In the genomic region with DNA sequence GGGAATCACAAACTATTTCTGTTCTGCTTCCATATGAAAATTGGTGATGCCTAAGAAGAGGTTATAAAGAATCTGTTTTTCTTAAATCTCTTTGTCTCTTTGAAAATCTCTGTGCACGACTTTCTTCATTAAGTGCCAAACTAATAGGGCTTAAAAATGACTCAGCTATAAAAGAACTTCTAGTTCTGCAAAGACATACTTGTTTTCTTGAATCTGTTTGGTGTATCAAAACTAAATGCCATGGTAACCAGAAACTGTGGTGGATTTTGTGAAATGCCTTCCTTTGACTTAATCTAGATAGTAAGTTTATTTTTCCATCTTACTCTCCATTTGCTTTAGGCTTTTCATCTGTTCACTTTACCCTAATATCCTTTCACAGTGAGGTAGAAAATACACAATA, we compare ENCODE assay signal across 19 cellular contexts.
DNase-seq lines count a peak whose midpoint lies in the region; ATAC-seq, FAIRE-seq and TF ChIP-seq lines count a peak whose summit lies in the region.
"Had no signal": no experiment of that assay in that cellular context is flagged by ENCODE, and none has a peak within 500 bp of the region (broad histone marks: within the 10 kb centered on the region; RNA-seq: fewer than 3 reads in every experiment).

No MANE protein-coding gene starts in this region.

- no peaks in the 10 kb centered on the region for H4K20me1 ChIP-seq in osteoblast (ENCODE audit: insufficient read depth, low read length)

- H3K4me3 ChIP-seq in BJ (ENCODE audit: low read depth, low read length) (no peak overlapping the region), osteoblast (ENCODE audit: insufficient read depth, low read length) (no peak overlapping the region)
- H3K4me3 ChIP-seq: body of pancreas, tibial nerve had no signal

- H3K36me3 ChIP-seq in BJ (ENCODE audit: control insufficient read depth, insufficient read depth, low read length) (no peaks in the 10 kb centered on the region), osteoblast (ENCODE audit: insufficient read depth, low read length) (no peaks in the 10 kb centered on the region)

- H3K9me3 ChIP-seq in osteoblast (ENCODE audit: low read depth, low read length): no peaks in the 10 kb centered on the region
- H3K9me3 ChIP-seq: body of pancreas, tibial nerve had no signal

- H3K27ac ChIP-seq in osteoblast (ENCODE audit: low read depth, low read length): no peak overlapping the region
- H3K27ac ChIP-seq: body of pancreas had no signal

- ATAC-seq in GM21367 (IDR thresholded peaks at IDR 0.05; ENCODE audit: unreplicated experiment): no peak
- ATAC-seq: activated T-cell treated with anti-CD3 and anti-CD28 coated beads, Interleukin-2, amount 50 U/mL, for 4 hours; body of pancreas had no signal

- H3K4me2 ChIP-seq in osteoblast (ENCODE audit: insufficient read depth, low read length): no peak overlapping the region

- no peaks in the 10 kb centered on the region for H3K79me2 ChIP-seq in osteoblast (ENCODE audit: insufficient read depth, low read length)

- no peaks in the 10 kb centered on the region for H3K27me3 Mint-ChIP-seq in glutamatergic neuron (ENCODE audit: unreplicated experiment)
- H3K27me3 Mint-ChIP-seq in activated naive CD8-positive, alpha-beta T cell treated with anti-CD3 and anti-CD28 coated beads for 36 hours: no peaks in the 10 kb centered on the region
- H3K27me3 Mint-ChIP-seq: activated CD4-positive, alpha-beta T cell treated with anti-CD3 and anti-CD28 coated beads, Interleukin-2, amount 10 ng/mL, durations not matched to agents 24 days and 14 days had no signal

- CTCF ChIA-PET in BJ (lab: Yijun Ruan, JAX): interaction anchor here (1.1 kb wide), 1 partner anchor 1074 kb away, joined by 3 read pairs; no protein-coding TSS in a partner anchor

- no peaks in the 10 kb centered on the region for H3K4me1 ChIP-seq in osteoblast (ENCODE audit: insufficient read depth, low read length)

- no peaks in the 10 kb centered on the region for H3K36me3 Mint-ChIP-seq in glutamatergic neuron (ENCODE audit: unreplicated experiment)
- no peaks in the 10 kb centered on the region for H3K36me3 Mint-ChIP-seq in activated naive CD8-positive, alpha-beta T cell treated with anti-CD3 and anti-CD28 coated beads for 36 hours
- H3K36me3 Mint-ChIP-seq: CD4-positive, alpha-beta memory T cell had no signal

- no peak overlapping the region for H3K27ac Mint-ChIP-seq in glutamatergic neuron (ENCODE audit: unreplicated experiment)
- no peak overlapping the region for H3K27ac Mint-ChIP-seq in activated naive CD8-positive, alpha-beta T cell treated with anti-CD3 and anti-CD28 coated beads for 36 hours
- H3K27ac Mint-ChIP-seq: activated CD4-positive, alpha-beta T cell treated with anti-CD3 and anti-CD28 coated beads, Interleukin-2, amount 10 ng/mL, durations not matched to agents 24 days and 14 days; CD4-positive, alpha-beta memory T cell had no signal

- H2AFZ ChIP-seq in osteoblast (ENCODE audit: low read length): no peak overlapping the region

- H3K27me3 ChIP-seq in BJ (ENCODE audit: control insufficient read depth, insufficient read depth, low read length): no peaks in the 10 kb centered on the region
- no peaks in the 10 kb centered on the region for H3K27me3 ChIP-seq in osteoblast (ENCODE audit: insufficient read depth, low read length)
- H3K27me3 ChIP-seq: body of pancreas, tibial nerve had no signal

- no peaks in the 10 kb centered on the region for H3K9me3 Mint-ChIP-seq in glutamatergic neuron (ENCODE audit: unreplicated experiment)
- no peaks in the 10 kb centered on the region for H3K9me3 Mint-ChIP-seq in activated naive CD8-positive, alpha-beta T cell treated with anti-CD3 and anti-CD28 coated beads for 36 hours
- H3K9me3 Mint-ChIP-seq: activated CD4-positive, alpha-beta T cell treated with anti-CD3 and anti-CD28 coated beads, Interleukin-2, amount 10 ng/mL, durations not matched to agents 24 days and 14 days; activated T-cell treated with anti-CD3 and anti-CD28 coated beads, Interleukin-2, amount 50 U/mL, for 4 hours had no signal

- H3K4me3 Mint-ChIP-seq in glutamatergic neuron (ENCODE audit: unreplicated experiment): no peak overlapping the region
- no peak overlapping the region for H3K4me3 Mint-ChIP-seq in activated naive CD8-positive, alpha-beta T cell treated with anti-CD3 and anti-CD28 coated beads for 36 hours
- H3K4me3 Mint-ChIP-seq: activated CD4-positive, alpha-beta T cell treated with anti-CD3 and anti-CD28 coated beads, Interleukin-2, amount 10 ng/mL, durations not matched to agents 24 days and 14 days; activated T-cell treated with anti-CD3 and anti-CD28 coated beads, Interleukin-2, amount 50 U/mL, for 4 hours; CD4-positive, alpha-beta memory T cell had no signal

- no peaks in the 10 kb centered on the region for H3K4me1 Mint-ChIP-seq in glutamatergic neuron (ENCODE audit: low read depth, unreplicated experiment)
- H3K4me1 Mint-ChIP-seq in activated naive CD8-positive, alpha-beta T cell treated with anti-CD3 and anti-CD28 coated beads for 36 hours: no peaks in the 10 kb centered on the region
- H3K4me1 Mint-ChIP-seq: activated CD4-positive, alpha-beta T cell treated with anti-CD3 and anti-CD28 coated beads, Interleukin-2, amount 10 ng/mL, durations not matched to agents 24 days and 14 days; CD4-positive, alpha-beta memory T cell had no signal

- POLR2A ChIA-PET in BJ (lab: Charles Lee): no interaction called here

- no peak for FAIRE-seq in RCC 7860 (lab: Jason Lieb, UNC)

- DNase-seq in BJ (ENCODE audit: low read depth) (peak; percentile 64), RPMI7951 (ENCODE audit: low read depth) (peak; percentile 49), fibroblast of gingiva (ENCODE audit: low read depth) (peak; percentile 68), osteoblast (ENCODE audit: insufficient read length, low spot score, missing footprints) (peak; percentile 21), glutamatergic neuron (no peak), RCC 7860 (ENCODE audit: low spot score) (no peak)
- DNase-seq in activated naive CD8-positive, alpha-beta T cell treated with anti-CD3 and anti-CD28 coated beads for 36 hours: no peak
- DNase-seq: activated CD4-positive, alpha-beta T cell treated with anti-CD3 and anti-CD28 coated beads, Interleukin-2, amount 10 ng/mL, durations not matched to agents 24 days and 14 days; activated T-cell treated with anti-CD3 and anti-CD28 coated beads, Interleukin-2, amount 50 U/mL, for 4 hours; body of pancreas; CD4-positive, alpha-beta memory T cell; effector CD8-positive, alpha-beta T cell; NCI-H2081 treated with DMSO at 0.1 percent for 48 hours; NCI-H774; stimulated activated CD4-positive, alpha-beta T cell treated with anti-CD3 and anti-CD28 coated beads, Interleukin-2, amount 100 ng/mL, for 24 hours; stimulated activated CD8-positive, alpha-beta memory T cell treated with anti-CD3 and anti-CD28 coated beads, Interleukin-4, amount 100 ng/mL, for 48 hours; T-helper 9 cell had no signal

- no peak for TF ChIP-seq CTCF in BJ (IDR thresholded peaks at IDR 0.05; ENCODE audit: insufficient read depth, low read depth, low read length)
- no peak for TF ChIP-seq CTCF in osteoblast (IDR thresholded peaks at IDR 0.05; ENCODE audit: extremely low read depth, low read depth, low read length)
- no peak for TF ChIP-seq CTCF in glutamatergic neuron (IDR thresholded peaks at IDR 0.05; ENCODE audit: partially characterized antibody, unreplicated experiment)

Comparison
In these comparisons a context has a peak if more than half of its experiments do, and no peak if none do; other contexts are left out.
1. DNase-seq: peak in BJ (single experiment), RPMI7951 (single experiment), fibroblast of gingiva (single experiment) and osteoblast (single experiment); none in glutamatergic neuron (single experiment), activated naive CD8-positive, alpha-beta T cell treated with anti-CD3 and anti-CD28 coated beads for 36 hours (single experiment) and RCC 7860 (single experiment).